ENCODE assay signal across 8 cellular contexts in genomic region chr20:13492001-13492480, GRCh38.
DNase-seq lines count a peak whose midpoint lies in the region; ATAC-seq and TF ChIP-seq lines count a peak whose summit lies in the region.
"Had no signal": no experiment of that assay in that cellular context is flagged by ENCODE, and none has a peak within 500 bp of the region (broad histone marks: within the 10 kb centered on the region; RNA-seq: fewer than 3 reads in every experiment).

No MANE protein-coding gene starts in this region.

- H3K9ac ChIP-seq in colonic mucosa (ENCODE audit: low read depth in 2 of 2, low read length in 2 of 2): no peak overlapping the region

- CTCF ChIA-PET in naive thymus-derived CD4-positive, alpha-beta T cell (lab: Charles Lee): no interaction called here

- H3K36me3 Mint-ChIP-seq in naive thymus-derived CD4-positive, alpha-beta T cell: peaks cover 0 to 24% (median 7%) of the 10 kb centered on the region in 5 donors

- peaks cover 0 to 4% (median 1%) of the 10 kb centered on the region in 11 donors for H3K9me3 Mint-ChIP-seq in naive thymus-derived CD4-positive, alpha-beta T cell

- no peak overlapping the region for H3K27ac Mint-ChIP-seq in naive thymus-derived CD4-positive, alpha-beta T cell

- H3K4me3 ChIP-seq in colonic mucosa (no peak overlapping the region), left lung (no peak overlapping the region), upper lobe of left lung (no peak overlapping the region)
- H3K4me3 ChIP-seq in naive thymus-derived CD4-positive, alpha-beta T cell (ENCODE audit: low read length): no peak overlapping the region

- ATAC-seq in left lung (peak; percentile 85), upper lobe of left lung (ENCODE audit: low FRiP score in 2 of 2) (peak; percentile 74 to 87), GM19452 (IDR thresholded peaks at IDR 0.05; ENCODE audit: unreplicated experiment) (no peak), GM21717 (IDR thresholded peaks at IDR 0.05; ENCODE audit: unreplicated experiment) (no peak)
- ATAC-seq in naive thymus-derived CD4-positive, alpha-beta T cell: no peak

- H3K9me3 ChIP-seq in colonic mucosa: no peaks in the 10 kb centered on the region
- no peaks in the 10 kb centered on the region for H3K9me3 ChIP-seq in left lung
- H3K9me3 ChIP-seq in upper lobe of left lung: no peaks in the 10 kb centered on the region
- H3K9me3 ChIP-seq in naive thymus-derived CD4-positive, alpha-beta T cell (ENCODE audit: control insufficient read depth in 2 of 3, low read length in 3 of 3): no peaks in the 10 kb centered on the region

- no peak for TF ChIP-seq POLR2A in upper lobe of left lung (IDR thresholded peaks at IDR 0.05)

- in situ Hi-C loops in KBM-7 (cut with MboI; ENCODE audit: low pct_unique_long_range_greater_than_20kb, low sequenced_read_pairs): no loop called here

- 35 to 40% methylated on average over 3 of the region's 3 CpGs for WGBS in upper lobe of left lung, 2 donors

- intact Hi-C loops in colonic mucosa (cut with DNase I): no loop called here
- intact Hi-C loops in left lung (cut with DNase I): no loop called here
- intact Hi-C loops in naive thymus-derived CD4-positive, alpha-beta T cell (cut with micrococcal nuclease): no loop called here

- H3K4me1 Mint-ChIP-seq in naive thymus-derived CD4-positive, alpha-beta T cell: peaks cover 0 to 5% (median 0%) of the 10 kb centered on the region in 7 donors

- TF ChIP-seq EP300 in upper lobe of left lung (IDR thresholded peaks at IDR 0.05): peak in 1 of 4 donors; percentile 22

- DNase-seq in KBM-7 (peak; percentile 10), colonic mucosa (no peak), left lung (no peak), upper lobe of left lung (no peak)
- DNase-seq in naive thymus-derived CD4-positive, alpha-beta T cell: no peak
- DNase-seq: NCI-H1436 had no signal

- no peak for TF ChIP-seq CTCF in colonic mucosa (IDR thresholded peaks at IDR 0.05)
- peak in 1 of 2 donors; percentile 4 for TF ChIP-seq CTCF in left lung (IDR thresholded peaks at IDR 0.05)
- peak in 3 of 6 experiments; percentile 7 to 33 (median 23) for TF ChIP-seq CTCF in upper lobe of left lung (IDR thresholded peaks at IDR 0.05)

- H3K4me3 Mint-ChIP-seq in naive thymus-derived CD4-positive, alpha-beta T cell: no peak overlapping the region

- H3K36me3 ChIP-seq in colonic mucosa (no peaks in the 10 kb centered on the region), left lung (no peaks in the 10 kb centered on the region), upper lobe of left lung (no peaks in the 10 kb centered on the region)
- no peaks in the 10 kb centered on the region for H3K36me3 ChIP-seq in naive thymus-derived CD4-positive, alpha-beta T cell (ENCODE audit: control insufficient read depth in 2 of 3, insufficient read depth in 3 of 3, low read length in 3 of 3)

- H3K27me3 ChIP-seq in colonic mucosa (no peaks in the 10 kb centered on the region), left lung (no peaks in the 10 kb centered on the region), upper lobe of left lung (no peaks in the 10 kb centered on the region)
- no peaks in the 10 kb centered on the region for H3K27me3 ChIP-seq in naive thymus-derived CD4-positive, alpha-beta T cell (ENCODE audit: control insufficient read depth in 2 of 2, insufficient read depth in 2 of 2, low read length in 2 of 2)

- H3K27me3 Mint-ChIP-seq in naive thymus-derived CD4-positive, alpha-beta T cell: no peaks in the 10 kb centered on the region

- POLR2A ChIA-PET in naive thymus-derived CD4-positive, alpha-beta T cell (lab: Charles Lee): no interaction called here

- H3K27ac ChIP-seq in colonic mucosa (peak overlapping the region; percentile 27), left lung (peak overlapping the region in 1 of 2 donors; percentile 66), upper lobe of left lung (peak overlapping the region; percentile 19 to 62 (median 44))
- no peak overlapping the region for H3K27ac ChIP-seq in naive thymus-derived CD4-positive, alpha-beta T cell (ENCODE audit: low read depth, low read length)

- H3K4me1 ChIP-seq in colonic mucosa: peaks cover 3% of the 10 kb centered on the region
- no peaks in the 10 kb centered on the region for H3K4me1 ChIP-seq in left lung
- peaks cover 0 to 10% (median 5%) of the 10 kb centered on the region in 4 donors for H3K4me1 ChIP-seq in upper lobe of left lung
- H3K4me1 ChIP-seq in naive thymus-derived CD4-positive, alpha-beta T cell (ENCODE audit: control insufficient read depth in 2 of 2, insufficient read depth in 2 of 2, low read length in 2 of 2): no peaks in the 10 kb centered on the region

Comparison
In these comparisons a context has a peak if more than half of its experiments do, and no peak if none do; other contexts are left out.
1. ATAC-seq: peak in left lung (single experiment) and upper lobe of left lung (2 of 2); none in GM19452 (single experiment), GM21717 (single experiment) and naive thymus-derived CD4-positive, alpha-beta T cell (single experiment).